ENCODE assay signal across 8 cellular contexts in the genomic region with DNA sequence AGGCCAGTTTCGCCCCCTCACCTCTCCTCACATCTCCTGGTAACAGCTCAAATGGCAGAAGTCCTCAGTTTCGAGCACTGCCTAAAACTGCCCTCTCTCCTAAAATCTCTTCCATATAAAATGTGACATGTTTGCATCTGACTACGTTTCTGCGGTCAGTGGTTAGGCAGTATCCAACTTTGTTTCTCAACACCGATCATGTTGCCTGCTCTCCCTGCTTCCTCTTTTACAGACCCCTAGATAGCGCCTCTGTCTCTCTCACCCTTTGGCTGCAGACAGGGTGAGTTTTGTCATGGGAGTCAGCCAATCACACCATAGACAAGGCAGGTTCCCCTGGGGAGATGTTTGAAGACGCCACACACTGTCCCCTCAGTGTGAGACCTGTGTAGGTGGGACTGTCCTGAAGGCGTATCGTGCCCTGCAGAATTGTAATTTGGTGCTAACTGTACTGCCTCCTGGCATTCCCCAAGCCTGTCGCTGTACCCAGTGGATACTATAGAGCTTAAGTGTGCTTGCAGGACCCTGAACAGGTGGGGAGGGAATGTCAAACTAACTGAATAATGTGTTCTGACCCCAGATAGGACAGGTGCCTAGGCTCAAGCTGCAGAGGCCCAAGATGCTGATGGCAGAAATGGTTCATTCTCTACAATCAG. TPM values are rescaled to one million over a fixed set of nuclear protein-coding genes. Genes with fewer than 3 reads are reported as not detected.
DNase-seq lines count a peak whose midpoint lies in the region; ATAC-seq and TF ChIP-seq lines count a peak whose summit lies in the region.

No MANE protein-coding gene starts in this region.

- H3K36me3 Mint-ChIP-seq in nephron (ENCODE audit: low read depth): peaks cover 4% of the 10 kb centered on the region

- TF ChIP-seq POLR2A in lower leg skin (IDR thresholded peaks at IDR 0.05): no peak

- intact Hi-C loops in lower leg skin (cut with DNase I; ENCODE audit: low total_unique reads): no loop called here

- peak; percentile 22 for DNase-seq in RKO (ENCODE audit: low spot score)
- DNase-seq in lower leg skin (ENCODE audit: low spot score in 2 of 2): no peak
- no peak for DNase-seq in H4 (ENCODE audit: low spot score)
- DNase-seq in NCI-H526 (lab: John Stamatoyannopoulos, UW): no peak

- ATAC-seq in GM18498 (IDR thresholded peaks at IDR 0.05; ENCODE audit: unreplicated experiment) (peak; percentile 53), HG02588 (IDR thresholded peaks at IDR 0.05; ENCODE audit: unreplicated experiment) (peak; percentile 39), esophagus mucosa (peak; percentile 8)

- H3K9me3 Mint-ChIP-seq in nephron: no peaks in the 10 kb centered on the region

- WGBS in lower leg skin, 2 donors: 50 to 63% methylated on average over 10 of the region's 10 CpGs

- no peak overlapping the region for H3K4me3 ChIP-seq in lower leg skin (ENCODE audit: low read depth, poor library complexity, severe bottlenecking)

- H3K27ac Mint-ChIP-seq in nephron: peak overlapping the region; percentile 4 to 35 (median 13)

- H3K4me1 Mint-ChIP-seq in nephron: peaks cover 13% of the 10 kb centered on the region

- peaks cover 5% of the 10 kb centered on the region for H3K27me3 Mint-ChIP-seq in nephron (ENCODE audit: low read depth)

- H3K4me3 Mint-ChIP-seq in nephron: peak overlapping the region; percentile 78 to 88 (median 86)

- TF ChIP-seq CTCF in nephron (IDR thresholded peaks at IDR 0.05; ENCODE audit: unreplicated experiment in 3 of 3) (no peak), lower leg skin (IDR thresholded peaks at IDR 0.05) (no peak)

RNA-seq across cellular contexts. Expression of a gene that starts 1.1 kb away (rescaled TPM):
- 52.6 TPM for total RNA-seq in esophagus mucosa
- total RNA-seq in lower leg skin: 100 to 1,000 TPM in 2 of 4 donors, 10 to 100 TPM in 2; 66.2 to 134 (median 93.9) TPM
- total RNA-seq in H4 (2014; rRNA removed; shearing (Covaris generic)): 227 and 283 TPM in 2 replicates

RNA-seq across cellular contexts. Expression of a gene that starts 45.6 kb away (rescaled TPM):
- total RNA-seq in esophagus mucosa: 2.6 TPM
- 10 to 100 TPM; 10.5 to 14.1 (median 13.1) TPM for total RNA-seq in lower leg skin
- 18.1 and 46.6 TPM in 2 replicates for total RNA-seq in H4 (2014; rRNA removed; shearing (Covaris generic))
